ENCODE assay signal across 9 cellular contexts in the genomic region with DNA sequence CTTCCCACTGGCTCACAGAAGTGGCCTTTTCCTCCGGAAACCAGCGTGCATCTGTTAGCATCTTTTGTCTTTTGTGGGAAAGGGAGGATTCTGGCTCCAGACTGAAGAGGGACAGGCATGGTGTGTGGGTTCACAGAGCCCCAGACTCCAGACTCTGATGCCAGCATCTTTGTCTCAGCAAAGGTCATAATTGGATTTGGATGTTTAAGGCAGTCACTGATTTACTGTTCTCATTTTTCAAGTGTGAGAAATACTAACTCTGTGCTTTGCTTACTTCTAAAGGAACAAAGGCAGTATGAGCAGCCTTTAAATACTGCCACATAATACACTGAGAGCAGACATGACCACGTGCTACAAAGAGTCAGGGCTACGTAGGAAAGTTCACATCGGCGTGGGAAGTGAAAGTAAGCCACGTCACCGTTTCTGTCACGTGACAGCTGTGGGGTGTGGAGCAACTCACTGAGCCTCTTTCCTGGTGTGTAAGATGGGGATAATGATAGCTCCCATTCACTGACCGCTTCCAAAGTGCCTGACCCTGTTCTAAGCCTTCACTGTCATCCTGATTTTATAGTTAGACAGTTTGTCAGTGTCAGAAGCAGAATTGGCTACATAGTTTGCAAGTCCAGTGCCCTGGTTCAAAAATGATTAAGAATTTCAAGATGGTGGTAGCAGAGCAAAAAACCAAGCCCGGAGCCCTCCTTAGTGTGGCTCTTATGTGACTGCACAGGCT. TPM values are rescaled to one million over a fixed set of nuclear protein-coding genes. Genes with fewer than 3 reads are reported as not detected.
DNase-seq lines count a peak whose midpoint lies in the region; ATAC-seq and TF ChIP-seq lines count a peak whose summit lies in the region.
"Had no signal": no experiment of that assay in that cellular context is flagged by ENCODE, and none has a peak within 500 bp of the region (broad histone marks: within the 10 kb centered on the region; RNA-seq: fewer than 3 reads in every experiment).

No MANE protein-coding gene starts in this region.

- H3K36me3 Mint-ChIP-seq in naive thymus-derived CD4-positive, alpha-beta T cell, result no peaks in the 10 kb centered on the region
- H3K36me3 Mint-ChIP-seq in Caco-2 (ENCODE audit: insufficient read depth, unreplicated experiment), result no peaks in the 10 kb centered on the region

- intact Hi-C loops in naive thymus-derived CD4-positive, alpha-beta T cell (cut with micrococcal nuclease), result loop anchor here (1.0 to 10.0 kb wide), 9 partner anchors 50 to 1085 kb away; a partner anchor contains a TSS
- intact Hi-C loops in Caco-2 (cut with micrococcal nuclease; ENCODE audit: unreplicated experiment), result no loop called here

- H3K4me3 ChIP-seq in naive thymus-derived CD4-positive, alpha-beta T cell (ENCODE audit: low read length), result peak overlapping the region; percentile 73
- no peak overlapping the region for H3K4me3 ChIP-seq in Caco-2 (ENCODE audit: low read depth, low read length)

- H3K4me3 Mint-ChIP-seq in naive thymus-derived CD4-positive, alpha-beta T cell, result peak overlapping the region; percentile 79 to 97 (median 86)
- H3K4me3 Mint-ChIP-seq in Caco-2 (ENCODE audit: unreplicated experiment), result no peak overlapping the region

- H3K9me3 Mint-ChIP-seq in naive thymus-derived CD4-positive, alpha-beta T cell, result no peaks in the 10 kb centered on the region
- no peaks in the 10 kb centered on the region for H3K9me3 Mint-ChIP-seq in Caco-2 (ENCODE audit: unreplicated experiment)

- H3K27ac ChIP-seq in naive thymus-derived CD4-positive, alpha-beta T cell (ENCODE audit: low read depth, low read length), result peak overlapping the region; percentile 80

- peak overlapping the region; percentile 95 to 99 (median 97) for H3K27ac Mint-ChIP-seq in naive thymus-derived CD4-positive, alpha-beta T cell
- H3K27ac Mint-ChIP-seq in Caco-2 (ENCODE audit: unreplicated experiment), result no peak overlapping the region

- POLR2A ChIA-PET in naive thymus-derived CD4-positive, alpha-beta T cell (lab: Charles Lee), result interaction anchor here (0.6 to 18.7 kb wide), 21 partner anchors 10 to 785 kb away, joined by 3 to 1267 read pairs (median 6); a partner anchor contains a TSS
- POLR2A ChIA-PET in Caco-2 (lab: Charles Lee), result no interaction called here

- H3K27me3 Mint-ChIP-seq in naive thymus-derived CD4-positive, alpha-beta T cell, result no peaks in the 10 kb centered on the region
- H3K27me3 Mint-ChIP-seq in Caco-2 (ENCODE audit: insufficient read depth, unreplicated experiment), result no peaks in the 10 kb centered on the region

- DNase-seq in GDM1 (lab: John Stamatoyannopoulos, UW) (peak; percentile 29), H4 (ENCODE audit: low spot score) (peak; percentile 86), NCI-H82 treated with DMSO at 0.1 percent for 48 hours (lab: John Stamatoyannopoulos, UW; ENCODE audit: unreplicated experiment) (peak; percentile 76), epidermal melanocyte (ENCODE audit: insufficient read length, low spot score) (peak; percentile 33), Caco-2 (no peak)
- peak; percentile 66 for DNase-seq in activated CD8-positive, alpha-beta memory T cell treated with anti-CD3 and anti-CD28 coated beads, Interleukin-2, amount 50 U/mL, for 24 hours (ENCODE audit: extremely low read depth)
- DNase-seq in naive thymus-derived CD4-positive, alpha-beta T cell, result peak in 8 of 9 donors; percentile 80 to 91 (median 86)
- DNase-seq in stimulated activated naive CD4-positive, alpha-beta T cell treated with Interleukin-2 at 50 U/mL for 16 hours (lab: John Stamatoyannopoulos, UW), result peak; percentile 76

- no peak for TF ChIP-seq CTCF in Caco-2 (IDR thresholded peaks at IDR 0.05; ENCODE audit: insufficient read depth in 1 of 2, low read depth in 1 of 2, low read length in 1 of 2, severe bottlenecking in 1 of 2, unreplicated experiment in 1 of 2)

- H3K36me3 ChIP-seq in naive thymus-derived CD4-positive, alpha-beta T cell (ENCODE audit: control insufficient read depth in 2 of 3, insufficient read depth in 3 of 3, low read length in 3 of 3), result no peaks in the 10 kb centered on the region
- no peaks in the 10 kb centered on the region for H3K36me3 ChIP-seq in Caco-2 (ENCODE audit: control insufficient read depth, insufficient read depth, low read length)

- CTCF ChIA-PET in naive thymus-derived CD4-positive, alpha-beta T cell (lab: Charles Lee), result interaction anchor here (0.7 to 6.9 kb wide), 19 partner anchors 11 to 1185 kb away, joined by 3 to 102 read pairs (median 4); a partner anchor contains a TSS
- CTCF ChIA-PET in Caco-2 (lab: Charles Lee), result no interaction called here

- peak; percentile 80 for ATAC-seq in naive thymus-derived CD4-positive, alpha-beta T cell

- BruUV-seq in Caco-2 (replicated peaks; lab: Mats Ljungman, UMichigan), result no TSS peak

- no peaks in the 10 kb centered on the region for H3K27me3 ChIP-seq in naive thymus-derived CD4-positive, alpha-beta T cell (ENCODE audit: control insufficient read depth in 2 of 2, insufficient read depth in 2 of 2, low read length in 2 of 2)
- no peaks in the 10 kb centered on the region for H3K27me3 ChIP-seq in Caco-2 (replicated peaks; ENCODE audit: control insufficient read depth, insufficient read depth, low read length)

- peaks cover 65 to 66% of the 10 kb centered on the region in 2 donors for H3K4me1 ChIP-seq in naive thymus-derived CD4-positive, alpha-beta T cell (ENCODE audit: control insufficient read depth in 2 of 2, insufficient read depth in 2 of 2, low read length in 2 of 2)
- H3K4me1 ChIP-seq in Caco-2, result peaks cover 24% of the 10 kb centered on the region

- H3K4me1 Mint-ChIP-seq in naive thymus-derived CD4-positive, alpha-beta T cell, result peaks cover 13 to 89% (median 74%) of the 10 kb centered on the region in 7 donors
- H3K4me1 Mint-ChIP-seq in Caco-2 (ENCODE audit: low read depth, unreplicated experiment), result no peaks in the 10 kb centered on the region

- H3K9me3 ChIP-seq in naive thymus-derived CD4-positive, alpha-beta T cell (ENCODE audit: control insufficient read depth in 2 of 3, low read length in 3 of 3), result no peaks in the 10 kb centered on the region
- H3K9me3 ChIP-seq in Caco-2, result no peaks in the 10 kb centered on the region

RNA-seq across cellular contexts. Expression of a gene that starts 24.8 kb away (rescaled TPM):
- total RNA-seq in H4 (2014; rRNA removed; shearing (Covaris generic)), result 6,124 and 7,364 TPM in 2 replicates
- over 10,000 TPM in 1 of 5 experiments, 1,000 to 10,000 TPM in 4; 3,911 to 13,454 (median 4,935) TPM for total RNA-seq in naive thymus-derived CD4-positive, alpha-beta T cell
- polyA plus RNA-seq in naive thymus-derived CD4-positive, alpha-beta T cell, result over 10,000 TPM; 26,512 to 30,787 TPM
- total RNA-seq in Caco-2 (2022), result 1,007 and 1,095 TPM in 2 replicates

RNA-seq across cellular contexts. Expression of a gene that starts 43.7 kb away (rescaled TPM):
- total RNA-seq in H4 (2014; rRNA removed; shearing (Covaris generic)), result not detected in 2 replicates
- total RNA-seq in naive thymus-derived CD4-positive, alpha-beta T cell, result 10 to 100 TPM in 1 of 5 experiments, under 1 TPM in 3, not detected in 1; 0.35 to 15.2 (median 0.51) TPM
- polyA plus RNA-seq in naive thymus-derived CD4-positive, alpha-beta T cell, result not detected
- total RNA-seq in Caco-2 (2022), result not detected in 2 replicates
- total RNA-seq: T-helper 1 cell treated with Interleukin-12 subunit alpha and Interleukin-12 subunit beta and Interleukin-4 antibody, amounts not matched to agents 30 ng/mL and 1 ng/mL, for 36 hours had no signal

Comparison
In these comparisons a context has a peak if more than half of its experiments do, and no peak if none do; other contexts are left out.
1. DNase-seq: peak in GDM1 (single experiment), H4 (single experiment), NCI-H82 treated with DMSO at 0.1 percent for 48 hours (single experiment), activated CD8-positive, alpha-beta memory T cell treated with anti-CD3 and anti-CD28 coated beads, Interleukin-2, amount 50 U/mL, for 24 hours (single experiment), epidermal melanocyte (single experiment), naive thymus-derived CD4-positive, alpha-beta T cell (8 of 9) and stimulated activated naive CD4-positive, alpha-beta T cell treated with Interleukin-2 at 50 U/mL for 16 hours (single experiment); none in Caco-2 (0 of 2).